Comparison of ENCODE assay signal across 22 cellular contexts in genomic region chr2:66596229-66596628, GRCh38.
DNase-seq lines count a peak whose midpoint lies in the region; TF ChIP-seq lines count a peak whose summit lies in the region.
"Had no signal": no experiment of that assay in that cellular context is flagged by ENCODE, and none has a peak within 500 bp of the region (broad histone marks: within the 10 kb centered on the region; RNA-seq: fewer than 3 reads in every experiment).

No MANE protein-coding gene starts in this region.

- no peak overlapping the region for H3K4me3 ChIP-seq in fibroblast of the aortic adventitia (ENCODE audit: low read depth, low read length)
- H3K4me3 ChIP-seq: pancreas, sigmoid colon had no signal

- TF ChIP-seq CTCF in fibroblast of the aortic adventitia (IDR thresholded peaks at IDR 0.05; ENCODE audit: insufficient read depth, low read length): no peak

- peak; percentile 24 for DNase-seq in GM03348 (ENCODE audit: low spot score)
- DNase-seq in RPMI7951 (ENCODE audit: low read depth): peak; percentile 32
- DNase-seq in fibroblast of the aortic adventitia (ENCODE audit: low read depth): peak; percentile 53
- DNase-seq in renal cortical epithelial cell (ENCODE audit: low read depth): peak; percentile 38
- DNase-seq in HK-2 (ENCODE audit: unreplicated experiment): no peak
- DNase-seq in 8988T: no peak
- no peak for DNase-seq in NCI-H774 (lab: John Stamatoyannopoulos, UW)
- DNase-seq in NOMO-1 treated with DMSO at 0.1 percent for 48 hours (lab: John Stamatoyannopoulos, UW; ENCODE audit: unreplicated experiment): no peak
- DNase-seq: ACHN; activated naive CD4-positive, alpha-beta T cell treated with anti-CD3 and anti-CD28 coated beads for 36 hours; activated T-cell treated with anti-CD3 and anti-CD28 coated beads, Interleukin-2, amount 50 U/mL, for 48 hours; aorta; C1 segment of cervical spinal cord; MV-4-11; naive thymus-derived CD4-positive, alpha-beta T cell; NCI-H1694; pancreas; PC-3; SHP77 treated with DMSO at 0.1 percent for 48 hours; sigmoid colon; substantia nigra; T-cell had no signal

Comparison
In these comparisons a context has a peak if more than half of its experiments do, and no peak if none do; other contexts are left out.
1. DNase-seq: peak in GM03348 (single experiment), RPMI7951 (single experiment), fibroblast of the aortic adventitia (single experiment) and renal cortical epithelial cell (single experiment); none in HK-2 (single experiment), 8988T (single experiment), NCI-H774 (single experiment) and NOMO-1 treated with DMSO at 0.1 percent for 48 hours (single experiment).